Comparison of ENCODE assay signal across 1 cellular context in the genomic region with DNA sequence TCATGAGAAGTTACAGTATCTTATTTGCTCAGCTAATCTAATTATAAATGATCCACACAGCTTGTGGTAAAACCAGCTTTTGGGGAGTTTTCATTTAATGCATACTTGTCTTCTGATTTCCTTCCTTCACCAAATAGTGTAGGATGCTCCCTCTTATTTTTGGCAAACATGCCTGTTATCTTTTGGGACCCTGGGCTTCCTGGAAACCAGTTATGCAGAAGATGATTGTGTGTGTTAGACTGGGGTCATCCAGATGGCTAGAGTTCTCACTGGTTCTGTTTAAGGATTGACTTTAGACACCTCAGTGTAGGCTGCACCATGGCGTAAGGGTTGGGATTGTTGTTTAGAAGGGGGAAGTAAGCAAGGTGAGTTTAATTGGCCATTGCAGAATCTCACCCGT.
TF ChIP-seq lines count a peak whose summit lies in the region.

No MANE protein-coding gene starts in this region.

TF ChIP-seq in SK-N-SH treated with all-trans-retinoic acid at 6 μM for 48 hours, 23 proteins besides CTCF, POLR2A, EP300 and RAD21 (continued from another document):
- TF ChIP-seq, protein P1, sequence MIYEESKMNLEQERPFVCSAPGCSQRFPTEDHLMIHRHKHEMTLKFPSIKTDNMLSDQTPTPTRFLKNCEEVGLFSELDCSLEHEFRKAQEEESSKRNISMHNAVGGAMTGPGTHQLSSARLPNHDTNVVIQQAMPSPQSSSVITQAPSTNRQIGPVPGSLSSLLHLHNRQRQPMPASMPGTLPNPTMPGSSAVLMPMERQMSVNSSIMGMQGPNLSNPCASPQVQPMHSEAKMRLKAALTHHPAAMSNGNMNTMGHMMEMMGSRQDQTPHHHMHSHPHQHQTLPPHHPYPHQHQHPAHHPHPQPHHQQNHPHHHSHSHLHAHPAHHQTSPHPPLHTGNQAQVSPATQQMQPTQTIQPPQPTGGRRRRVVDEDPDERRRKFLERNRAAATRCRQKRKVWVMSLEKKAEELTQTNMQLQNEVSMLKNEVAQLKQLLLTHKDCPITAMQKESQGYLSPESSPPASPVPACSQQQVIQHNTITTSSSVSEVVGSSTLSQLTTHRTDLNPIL (CRISPR knock-in tag; IDR thresholded peaks at IDR 0.05; ENCODE audit: low read depth): no peak
- TF ChIP-seq ZFP30 (CRISPR knock-in tag; IDR thresholded peaks at IDR 0.05): no peak
